Comparison of ENCODE assay signal across 12 cellular contexts in genomic region chr7:111527545-111527944, GRCh38.
DNase-seq lines count a peak whose midpoint lies in the region; ATAC-seq lines count a peak whose summit lies in the region.
"Had no signal": no experiment of that assay in that cellular context is flagged by ENCODE, and none has a peak within 500 bp of the region (broad histone marks: within the 10 kb centered on the region; RNA-seq: fewer than 3 reads in every experiment).

No MANE protein-coding gene starts in this region.

- H3K4me3 Mint-ChIP-seq in stimulated activated naive B cell treated with anti-CD40 and anti-IgM and Interleukin-4, amounts not matched to agents 10 μg/mL and 1 μg/mL and 100 μg/mL, for 72 hours = peak overlapping the region; percentile 47 to 61
- H3K4me3 Mint-ChIP-seq: neural progenitor cell had no signal

- no peaks in the 10 kb centered on the region for H3K27me3 Mint-ChIP-seq in stimulated activated naive B cell treated with anti-CD40 and anti-IgM and Interleukin-4, amounts not matched to agents 10 μg/mL and 1 μg/mL and 100 μg/mL, for 72 hours

- peaks cover 0 to 2% of the 10 kb centered on the region in 2 donors for H3K9me3 Mint-ChIP-seq in stimulated activated naive B cell treated with anti-CD40 and anti-IgM and Interleukin-4, amounts not matched to agents 10 μg/mL and 1 μg/mL and 100 μg/mL, for 72 hours
- H3K9me3 Mint-ChIP-seq: neural progenitor cell had no signal

- H3K4me1 Mint-ChIP-seq in stimulated activated naive B cell treated with anti-CD40 and anti-IgM and Interleukin-4, amounts not matched to agents 10 μg/mL and 1 μg/mL and 100 μg/mL, for 72 hours = peaks cover 35 to 65% of the 10 kb centered on the region in 2 donors
- H3K4me1 Mint-ChIP-seq: neural progenitor cell had no signal

- DNase-seq in NCI-H1092 treated with DMSO at 0.1 percent for 48 hours (lab: John Stamatoyannopoulos, UW) (peak; percentile 12), NCI-H1092 (lab: John Stamatoyannopoulos, UW) (no peak), iPS-NIHi11 (ENCODE audit: low spot score) (no peak), NCI-H2029 (lab: John Stamatoyannopoulos, UW) (no peak), kidney tubule cell (ENCODE audit: low spot score) (no peak)
- DNase-seq in stimulated activated naive B cell treated with anti-CD40 and anti-IgM and Interleukin-4, amounts not matched to agents 10 μg/mL and 1 μg/mL and 100 μg/mL, for 72 hours = peak; percentile 14
- DNase-seq: GF-D8, NCI-H748 treated with DMSO at 0.1 percent for 48 hours, testis had no signal

- H3K27ac Mint-ChIP-seq in stimulated activated naive B cell treated with anti-CD40 and anti-IgM and Interleukin-4, amounts not matched to agents 10 μg/mL and 1 μg/mL and 100 μg/mL, for 72 hours = no peak overlapping the region
- H3K27ac Mint-ChIP-seq: neural progenitor cell had no signal

- ATAC-seq in HG02623 (IDR thresholded peaks at IDR 0.05; ENCODE audit: unreplicated experiment) (peak; percentile 88), HG03469 (IDR thresholded peaks at IDR 0.05; ENCODE audit: unreplicated experiment) (peak; percentile 83)
- peak; percentile 74 to 76 for ATAC-seq in stimulated activated naive B cell treated with anti-CD40 and anti-IgM and Interleukin-4, amounts not matched to agents 10 μg/mL and 1 μg/mL and 100 μg/mL, for 72 hours (replicated peaks)

- peaks cover 8 to 17% of the 10 kb centered on the region in 2 donors for H3K36me3 Mint-ChIP-seq in stimulated activated naive B cell treated with anti-CD40 and anti-IgM and Interleukin-4, amounts not matched to agents 10 μg/mL and 1 μg/mL and 100 μg/mL, for 72 hours
- H3K36me3 Mint-ChIP-seq: neural progenitor cell had no signal

Comparison
In these comparisons a context has a peak if more than half of its experiments do, and no peak if none do; other contexts are left out.
1. DNase-seq: peak in NCI-H1092 treated with DMSO at 0.1 percent for 48 hours (single experiment) and stimulated activated naive B cell treated with anti-CD40 and anti-IgM and Interleukin-4, amounts not matched to agents 10 μg/mL and 1 μg/mL and 100 μg/mL, for 72 hours (single experiment); none in NCI-H1092 (single experiment), iPS-NIHi11 (single experiment), NCI-H2029 (single experiment) and kidney tubule cell (single experiment).
2. Peak in every context shown above with its lines, with median percentiles within 50 percentile points of each other: ATAC-seq.